ENCODE assay signal across 27 cellular contexts in the genomic region with DNA sequence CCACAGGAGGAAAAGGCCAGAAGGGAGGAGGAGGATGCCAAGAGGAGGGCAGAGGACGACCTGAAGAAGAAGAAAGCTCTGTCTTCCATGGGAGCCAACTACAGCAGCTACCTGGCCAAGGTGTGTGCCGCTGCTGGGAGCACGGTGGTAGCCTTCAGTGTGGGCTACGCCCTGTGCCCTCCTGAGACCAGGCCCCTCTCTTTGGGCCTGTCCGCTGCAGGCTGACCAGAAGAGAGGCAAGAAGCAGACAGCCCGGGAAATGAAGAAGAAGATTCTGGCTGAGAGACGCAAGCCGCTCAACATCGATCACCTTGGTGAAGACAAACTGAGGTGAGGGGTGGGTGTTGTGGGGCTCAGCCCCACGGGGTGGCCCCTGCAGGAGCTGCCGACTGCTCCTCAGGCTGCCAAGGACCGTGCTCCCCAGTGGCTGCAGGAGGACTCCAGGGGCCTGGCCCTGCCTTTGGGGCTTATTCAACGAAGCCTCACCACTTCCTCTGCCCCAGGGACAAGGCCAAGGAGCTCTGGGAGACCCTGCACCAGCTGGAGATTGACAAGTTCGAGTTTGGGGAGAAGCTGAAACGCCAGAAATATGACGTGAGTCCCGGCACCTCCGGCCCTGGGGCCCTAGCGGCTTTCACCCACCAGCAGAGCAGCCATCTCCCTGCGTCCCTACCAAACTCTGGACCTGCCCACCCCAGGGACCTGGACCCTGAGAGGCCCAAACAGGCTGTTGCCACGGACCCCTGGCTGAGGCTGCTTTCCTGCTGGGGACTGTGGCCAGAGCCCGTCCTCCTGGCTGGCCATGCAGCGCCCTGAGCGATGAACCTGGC. TPM values are rescaled to one million over a fixed set of nuclear protein-coding genes. Genes with fewer than 3 reads are reported as not detected.
A peak's percentile ranks its signal among the peaks of the same experiment; 100 is the strongest.
DNase-seq lines count a peak whose midpoint lies in the region; ATAC-seq and TF ChIP-seq lines count a peak whose summit lies in the region.
"Had no signal": no experiment of that assay in that cellular context is flagged by ENCODE, and none has a peak within 500 bp of the region (broad histone marks: within the 10 kb centered on the region; RNA-seq: fewer than 3 reads in every experiment).

No MANE protein-coding gene starts in this region.

- H3K9me3 ChIP-seq in left ventricle myocardium inferior (replicated peaks) (no peaks in the 10 kb centered on the region), vagina (no peaks in the 10 kb centered on the region), ascending aorta (no peaks in the 10 kb centered on the region)
- H3K9me3 ChIP-seq: esophagus muscularis mucosa had no signal

- H3K36me3 ChIP-seq in left ventricle myocardium inferior (no peaks in the 10 kb centered on the region), vagina (no peaks in the 10 kb centered on the region), ascending aorta (no peaks in the 10 kb centered on the region)

- H3K4me1 ChIP-seq in left ventricle myocardium inferior (peaks cover 36% of the 10 kb centered on the region), vagina (peaks cover 17% of the 10 kb centered on the region), ascending aorta (no peaks in the 10 kb centered on the region)

- intact Hi-C loops in left ventricle myocardium superior (cut with micrococcal nuclease) (no loop called here), left ventricle myocardium inferior (cut with micrococcal nuclease) (no loop called here), vagina (cut with DNase I) (no loop called here), ascending aorta (cut with DNase I) (no loop called here)

- no peak for TF ChIP-seq CTCF in left ventricle myocardium inferior (IDR thresholded peaks at IDR 0.05; ENCODE audit: borderline replicate concordance)
- no peak for TF ChIP-seq CTCF in GM20000 (IDR thresholded peaks at IDR 0.05; ENCODE audit: extremely low read depth, missing control alignments)
- TF ChIP-seq CTCF in vagina (IDR thresholded peaks at IDR 0.05) = no peak
- TF ChIP-seq CTCF in ascending aorta (IDR thresholded peaks at IDR 0.05) = no peak

- H3K27me3 ChIP-seq in left ventricle myocardium inferior (ENCODE audit: low read depth) = no peaks in the 10 kb centered on the region
- no peaks in the 10 kb centered on the region for H3K27me3 ChIP-seq in vagina
- no peaks in the 10 kb centered on the region for H3K27me3 ChIP-seq in ascending aorta

- DNase-seq in left ventricle myocardium superior (peak; percentile 20), left ventricle myocardium inferior (no peak), GM20000 (ENCODE audit: low spot score) (peak; percentile 32), mesenteric fat pad (ENCODE audit: low spot score) (peak; percentile 76), ureter (ENCODE audit: low spot score) (peak; percentile 38), NCI-H510A treated with DMSO at 0.1 percent for 48 hours (lab: John Stamatoyannopoulos, UW) (no peak), vagina (ENCODE audit: extremely low spot score in 2 of 2) (no peak), ascending aorta (ENCODE audit: low spot score in 2 of 2) (no peak)
- DNase-seq: activated T-cell treated with anti-CD3 and anti-CD28 coated beads, Interleukin-2, amount 50 U/mL, for 24 hours; amniotic stem cell; cortex of kidney; endodermal cell; hypothalamus; islet precursor cell; NCI-H1436 treated with DMSO at 0.1 percent for 48 hours; NCI-H446 treated with DMSO at 0.1 percent for 48 hours; nucleus accumbens; OCI-M1; SHP77 treated with DMSO at 0.1 percent for 48 hours; SW 1271 had no signal

- H3K4me3 ChIP-seq in left ventricle myocardium inferior (no peak overlapping the region), vagina (no peak overlapping the region), ascending aorta (no peak overlapping the region)
- H3K4me3 ChIP-seq: esophagus muscularis mucosa had no signal

- TF ChIP-seq POLR2A in vagina (IDR thresholded peaks at IDR 0.05) = no peak

- ATAC-seq in left ventricle myocardium superior = no peak

- H3K27ac ChIP-seq in left ventricle myocardium inferior (replicated peaks) = no peak overlapping the region
- no peak overlapping the region for H3K27ac ChIP-seq in vagina
- H3K27ac ChIP-seq in ascending aorta = no peak overlapping the region
- H3K27ac ChIP-seq: esophagus muscularis mucosa, KMS-11 had no signal

RNA-seq across cellular contexts. Expression of a gene that starts 12.6 kb away (rescaled TPM):
- 102 TPM for total RNA-seq in left ventricle myocardium superior
- 93.6 TPM for total RNA-seq in left ventricle myocardium inferior
- total RNA-seq in mesenteric fat pad = 26.0 TPM
- total RNA-seq in ureter = 40.5 TPM
- 148 TPM for total RNA-seq in vagina
- total RNA-seq in ascending aorta = 117 TPM

RNA-seq across cellular contexts. Expression of a gene that starts 15.0 kb away (rescaled TPM):
- total RNA-seq in left ventricle myocardium superior (46.1 TPM), left ventricle myocardium inferior (30.7 TPM), mesenteric fat pad (22.9 TPM), ureter (57.7 TPM), vagina (20.4 TPM), ascending aorta (10.1 TPM)
- total RNA-seq: endodermal cell, frontal cortex, H1, lung microvascular endothelial cell, renal cortical epithelial cell had no signal

RNA-seq across cellular contexts. Expression of a gene that starts 42.8 kb away (rescaled TPM):
- total RNA-seq in left ventricle myocardium superior (4.4 TPM), left ventricle myocardium inferior (2.4 TPM), mesenteric fat pad (not detected), ureter (not detected), vagina (not detected), ascending aorta (not detected)
- total RNA-seq: CD4-positive, alpha-beta memory T cell; endodermal cell; esophagus muscularis mucosa; frontal cortex; H1; lung microvascular endothelial cell; renal cortical epithelial cell had no signal

Comparison
In these comparisons a context has a peak if more than half of its experiments do, and no peak if none do; other contexts are left out.
1. DNase-seq: peak in left ventricle myocardium superior (single experiment), GM20000 (single experiment), mesenteric fat pad (single experiment) and ureter (single experiment); none in left ventricle myocardium inferior (single experiment), NCI-H510A treated with DMSO at 0.1 percent for 48 hours (single experiment), vagina (0 of 2) and ascending aorta (0 of 2).